ENCODE assay signal across 23 cellular contexts in genomic region chr3:55091381-55092225, GRCh38.
A peak's percentile ranks its signal among the peaks of the same experiment; 100 is the strongest.
DNase-seq lines count a peak whose midpoint lies in the region; ATAC-seq and TF ChIP-seq lines count a peak whose summit lies in the region.
"Had no signal": no experiment of that assay in that cellular context is flagged by ENCODE, and none has a peak within 500 bp of the region (broad histone marks: within the 10 kb centered on the region; RNA-seq: fewer than 3 reads in every experiment).

No MANE protein-coding gene starts in this region.

- TF ChIP-seq POLR2A in tibial nerve (IDR thresholded peaks at IDR 0.05) = no peak

- H3K9ac ChIP-seq in SK-N-SH = no peak overlapping the region

- no peaks in the 10 kb centered on the region for H4K20me1 ChIP-seq in SK-N-SH (ENCODE audit: insufficient read depth)
- no peaks in the 10 kb centered on the region for H4K20me1 ChIP-seq in hepatocyte (ENCODE audit: insufficient read depth, poor library complexity, severe bottlenecking)

- CTCF ChIA-PET in SK-N-SH (lab: Yijun Ruan, JAX) = interaction anchor here (1.3 kb wide), 1 partner anchor 79 kb away, joined by 3 read pairs; no protein-coding TSS in a partner anchor

- no peak overlapping the region for H2AFZ ChIP-seq in SK-N-SH (ENCODE audit: low read depth)
- no peak overlapping the region for H2AFZ ChIP-seq in hepatocyte

- H3K4me2 ChIP-seq in SK-N-SH = no peak overlapping the region
- H3K4me2 ChIP-seq in hepatocyte = no peak overlapping the region

- TF ChIP-seq CTCF in SK-N-SH (IDR thresholded peaks at IDR 0.05) (no peak), fibroblast of mammary gland (conservative IDR thresholded peaks at IDR 0.05; ENCODE audit: control insufficient read depth, insufficient read depth, low read depth, low read length) (no peak), hepatocyte (IDR thresholded peaks at IDR 0.05; ENCODE audit: poor library complexity) (no peak), tibial nerve (IDR thresholded peaks at IDR 0.05) (no peak)

- no peak overlapping the region for H3K4me3 ChIP-seq in SK-N-SH (ENCODE audit: low read depth in 2 of 2, low read length in 1 of 2)
- H3K4me3 ChIP-seq in fibroblast of mammary gland (ENCODE audit: control insufficient read depth, low read depth, low read length) = no peak overlapping the region
- H3K4me3 ChIP-seq in hepatocyte = no peak overlapping the region
- no peak overlapping the region for H3K4me3 ChIP-seq in tibial nerve
- H3K4me3 ChIP-seq: adrenal gland, lung, pancreas, thoracic aorta had no signal

- POLR2A ChIA-PET in SK-N-SH (lab: Yijun Ruan, JAX) = no interaction called here

- H3K27me3 ChIP-seq in SK-N-SH (ENCODE audit: insufficient read depth) = no peaks in the 10 kb centered on the region
- H3K27me3 ChIP-seq in hepatocyte = no peaks in the 10 kb centered on the region
- H3K27me3 ChIP-seq in tibial nerve = no peaks in the 10 kb centered on the region
- H3K27me3 ChIP-seq: adrenal gland, pancreas had no signal

- peak; percentile 18 for DNase-seq in DMS 273 (lab: John Stamatoyannopoulos, UW; ENCODE audit: unreplicated experiment)
- DNase-seq in DMS 273 treated with DMSO at 0.1 percent for 48 hours (lab: John Stamatoyannopoulos, UW) = no peak
- DNase-seq in SK-N-SH = no peak
- peak; percentile 83 for DNase-seq in fibroblast of mammary gland (ENCODE audit: low read depth)
- DNase-seq in hepatocyte (ENCODE audit: low spot score) = no peak
- no peak for DNase-seq in tibial nerve (ENCODE audit: low spot score in 2 of 2)
- DNase-seq: activated CD4-positive, CD25-positive, alpha-beta regulatory T cell; activated CD8-positive, alpha-beta memory T cell treated with anti-CD3 and anti-CD28 coated beads for 24 hours; CD4-positive, alpha-beta T cell; DMS79; H7; NCI-H187; NCI-H446 treated with DMSO at 0.1 percent for 48 hours; pancreas; SHP77; stimulated activated CD4-positive, alpha-beta T cell treated with anti-CD3 and anti-CD28 coated beads, Interleukin-4, amount 100 ng/mL, for 24 hours; T-helper 2 cell had no signal

- no peak for TF ChIP-seq RAD21 in SK-N-SH (IDR thresholded peaks at IDR 0.05; ENCODE audit: low read length)

- H3K79me2 ChIP-seq in SK-N-SH (ENCODE audit: insufficient read depth) = no peaks in the 10 kb centered on the region
- no peaks in the 10 kb centered on the region for H3K79me2 ChIP-seq in hepatocyte

- no peaks in the 10 kb centered on the region for H3F3A ChIP-seq in SK-N-SH (replicated peaks; ENCODE audit: insufficient read depth)

- H3K9me3 ChIP-seq in SK-N-SH = no peaks in the 10 kb centered on the region
- no peaks in the 10 kb centered on the region for H3K9me3 ChIP-seq in hepatocyte (ENCODE audit: low read depth)
- H3K9me3 ChIP-seq in tibial nerve = no peaks in the 10 kb centered on the region
- H3K9me3 ChIP-seq: adrenal gland, pancreas, thoracic aorta had no signal

- TF ChIP-seq EP300 in SK-N-SH (IDR thresholded peaks at IDR 0.05; ENCODE audit: borderline replicate concordance in 1 of 2, low read depth in 1 of 2, low read length in 1 of 2) (no peak), tibial nerve (IDR thresholded peaks at IDR 0.05) (no peak)

- H3K9me2 ChIP-seq in SK-N-SH = no peaks in the 10 kb centered on the region
- H3K9me2 ChIP-seq in hepatocyte (replicated peaks; ENCODE audit: insufficient read depth) = no peaks in the 10 kb centered on the region

- ATAC-seq in GM18517 (IDR thresholded peaks at IDR 0.05; ENCODE audit: unreplicated experiment) = no peak
- ATAC-seq in HG03025 (IDR thresholded peaks at IDR 0.05; ENCODE audit: low FRiP score, unreplicated experiment) = no peak
- ATAC-seq: pancreas had no signal

- no peaks in the 10 kb centered on the region; a peak in 1 of 4 replicates for H3K4me1 ChIP-seq in SK-N-SH (ENCODE audit: control insufficient read depth in 1 of 2, insufficient read depth in 2 of 2, low read depth in 1 of 2, low read length in 1 of 2)
- no peaks in the 10 kb centered on the region for H3K4me1 ChIP-seq in hepatocyte (ENCODE audit: insufficient read depth)
- H3K4me1 ChIP-seq in tibial nerve = no peaks in the 10 kb centered on the region
- H3K4me1 ChIP-seq: adrenal gland, pancreas had no signal

- H3K27ac ChIP-seq in SK-N-SH (ENCODE audit: low read depth in 2 of 2, low read length in 1 of 2) = no peak overlapping the region
- no peak overlapping the region for H3K27ac ChIP-seq in hepatocyte
- no peak overlapping the region for H3K27ac ChIP-seq in tibial nerve
- H3K27ac ChIP-seq: 22Rv1, adrenal gland, pancreas, thoracic aorta had no signal

- 83% methylated on average over 7 of the region's 7 CpGs for WGBS in SK-N-SH (ENCODE audit: low lambda C conversion rate)
- WGBS in hepatocyte (ENCODE audit: low lambda C conversion rate, missing lambda C conversion rate) = 79% methylated on average over 7 of the region's 7 CpGs
- whole genome bisulfite sequencing in tibial nerve, 2 donors = 89% methylated on average over 7 of the region's 7 CpGs

- H3K36me3 ChIP-seq in SK-N-SH (replicated peaks in 1 of 2; ENCODE audit: control insufficient read depth in 1 of 2, insufficient read depth in 2 of 2, low read length in 1 of 2) (no peaks in the 10 kb centered on the region), hepatocyte (replicated peaks; ENCODE audit: insufficient read depth, low read depth) (no peaks in the 10 kb centered on the region), tibial nerve (no peaks in the 10 kb centered on the region)
- H3K36me3 ChIP-seq: adrenal gland, pancreas, thoracic aorta had no signal

TF ChIP-seq in SK-N-SH, 30 proteins besides CTCF, POLR2A, EP300 and RAD21:
- TF ChIP-seq JUND (IDR thresholded peaks at IDR 0.05) = 0 out of 2 replicates have a peak, but pooled peaks have one; percentile 6
- no peak for TF ChIP-seq YY1 (IDR thresholded peaks at IDR 0.05; ENCODE audit: low read depth)
- TF ChIP-seq GABPA (IDR thresholded peaks at IDR 0.05; ENCODE audit: low read depth) = no peak
- TF ChIP-seq, protein P1, sequence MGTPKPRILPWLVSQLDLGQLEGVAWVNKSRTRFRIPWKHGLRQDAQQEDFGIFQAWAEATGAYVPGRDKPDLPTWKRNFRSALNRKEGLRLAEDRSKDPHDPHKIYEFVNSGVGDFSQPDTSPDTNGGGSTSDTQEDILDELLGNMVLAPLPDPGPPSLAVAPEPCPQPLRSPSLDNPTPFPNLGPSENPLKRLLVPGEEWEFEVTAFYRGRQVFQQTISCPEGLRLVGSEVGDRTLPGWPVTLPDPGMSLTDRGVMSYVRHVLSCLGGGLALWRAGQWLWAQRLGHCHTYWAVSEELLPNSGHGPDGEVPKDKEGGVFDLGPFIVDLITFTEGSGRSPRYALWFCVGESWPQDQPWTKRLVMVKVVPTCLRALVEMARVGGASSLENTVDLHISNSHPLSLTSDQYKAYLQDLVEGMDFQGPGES (IDR thresholded peaks at IDR 0.05; ENCODE audit: low read depth, low read length) = no peak
- TF ChIP-seq GATA2 (CRISPR knock-in tag; IDR thresholded peaks at IDR 0.05) = no peak
- no peak for TF ChIP-seq MAX (IDR thresholded peaks at IDR 0.05; ENCODE audit: low read depth)
- TF ChIP-seq FOXM1 (IDR thresholded peaks at IDR 0.05; ENCODE audit: low read depth) = no peak

Comparison
In these comparisons a context has a peak if more than half of its experiments do, and no peak if none do; other contexts are left out.
1. DNase-seq: peak in DMS 273 (single experiment) and fibroblast of mammary gland (single experiment); none in DMS 273 treated with DMSO at 0.1 percent for 48 hours (single experiment), SK-N-SH (single experiment), hepatocyte (single experiment) and tibial nerve (0 of 2).